ENCODE assay signal across 8 cellular contexts in the genomic region with DNA sequence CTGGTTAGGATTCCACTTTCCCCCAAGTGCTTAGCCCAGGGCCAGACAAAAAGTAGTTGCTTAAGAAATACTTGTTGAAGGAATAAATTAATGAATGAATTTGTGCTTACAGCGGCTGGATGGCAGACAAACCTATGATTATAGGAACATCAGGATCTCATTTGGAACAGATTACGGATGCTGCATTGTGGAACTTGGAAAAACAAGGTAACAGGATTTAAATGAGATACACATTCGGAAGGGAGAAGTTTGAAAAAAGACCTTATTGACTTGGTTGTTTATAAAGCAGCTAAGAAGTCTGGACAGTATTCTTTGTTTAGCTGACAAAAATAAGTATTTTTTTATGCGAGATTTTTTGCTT. TPM values are rescaled to one million over a fixed set of nuclear protein-coding genes. Genes with fewer than 3 reads are reported as not detected.
A peak's percentile ranks its signal among the peaks of the same experiment; 100 is the strongest.
DNase-seq lines count a peak whose midpoint lies in the region; ATAC-seq and TF ChIP-seq lines count a peak whose summit lies in the region.

No MANE protein-coding gene starts in this region.

- H3K4me1 ChIP-seq in lung (ENCODE audit: control insufficient read depth in 2 of 2, insufficient read depth in 2 of 2, low read length in 2 of 2) (no peaks in the 10 kb centered on the region), transverse colon (peaks cover 4 to 13% (median 8%) of the 10 kb centered on the region in 4 donors)

- no peaks in the 10 kb centered on the region for H3K27me3 ChIP-seq in lung (ENCODE audit: control insufficient read depth, insufficient read depth)
- H3K27me3 ChIP-seq in transverse colon = no peaks in the 10 kb centered on the region

- H3K4me3 ChIP-seq in astrocyte of the spinal cord (ENCODE audit: low read depth, low read length) = peak overlapping the region; percentile 95
- H3K4me3 ChIP-seq in lung = peak overlapping the region; percentile 97
- peak overlapping the region; percentile 74 to 83 (median 82) for H3K4me3 ChIP-seq in transverse colon

- 18% methylated on average over 4 of the region's 4 CpGs for whole genome bisulfite sequencing in lung, 2 donors
- 10 to 14% methylated on average over 4 of the region's 4 CpGs for WGBS in transverse colon (ENCODE audit: low coverage in 1 of 2), 2 donors

- H3K9me3 Mint-ChIP-seq in activated naive CD4-positive, alpha-beta T cell treated with anti-CD3 and anti-CD28 coated beads, Interleukin-2, amount 10 ng/mL, durations not matched to agents 7 days and 5 days = no peaks in the 10 kb centered on the region

- H3K36me3 Mint-ChIP-seq in activated naive CD4-positive, alpha-beta T cell treated with anti-CD3 and anti-CD28 coated beads, Interleukin-2, amount 10 ng/mL, durations not matched to agents 7 days and 5 days = peaks cover 32% of the 10 kb centered on the region

- no peak for ATAC-seq in lung (ENCODE audit: insufficient read depth, low FRiP score)
- no peak for ATAC-seq in HG03342 (IDR thresholded peaks at IDR 0.05; ENCODE audit: unreplicated experiment)
- ATAC-seq in HG02623 (IDR thresholded peaks at IDR 0.05; ENCODE audit: unreplicated experiment) = no peak

- CTCF ChIA-PET in activated naive CD4-positive, alpha-beta T cell treated with anti-CD3 and anti-CD28 coated beads, Interleukin-2, amount 10 ng/mL, durations not matched to agents 7 days and 5 days (lab: Charles Lee) = interaction anchor here (1.1 to 1.3 kb wide), 2 partner anchors 21 to 105 kb away, joined by 3 to 5 read pairs; partner anchors contain the start of genes ANXA5 and CCNA2

- H3K36me3 ChIP-seq in lung (ENCODE audit: control insufficient read depth in 2 of 2, insufficient read depth in 2 of 2, low read length in 2 of 2) (peaks cover 6 to 13% of the 10 kb centered on the region in 2 donors), transverse colon (peaks cover 0 to 27% (median 6%) of the 10 kb centered on the region in 4 donors)

- H3K4me3 Mint-ChIP-seq in activated naive CD4-positive, alpha-beta T cell treated with anti-CD3 and anti-CD28 coated beads, Interleukin-2, amount 10 ng/mL, durations not matched to agents 7 days and 5 days = peak overlapping the region; percentile 85

- intact Hi-C loops in transverse colon (cut with DNase I; ENCODE audit: low total_unique reads) = no loop called here

- H3K9me3 ChIP-seq in lung (ENCODE audit: control insufficient read depth in 2 of 2, insufficient read depth in 1 of 2, low read length in 1 of 2) (no peaks in the 10 kb centered on the region), transverse colon (no peaks in the 10 kb centered on the region)

- DNase-seq in activated naive CD4-positive, alpha-beta T cell treated with anti-CD3 and anti-CD28 coated beads, Interleukin-2, amount 10 ng/mL, durations not matched to agents 7 days and 5 days = no peak
- no peak for DNase-seq in activated naive CD4-positive, alpha-beta T cell treated with Interleukin-2 at 50 U/mL for 16 hours
- DNase-seq in astrocyte of the spinal cord (ENCODE audit: low read depth, low spot score) (no peak), lung (ENCODE audit: low spot score) (no peak), transverse colon (no peak), NCI-H187 treated with DMSO at 0.1 percent for 48 hours (lab: John Stamatoyannopoulos, UW) (no peak)

- in situ Hi-C loops in astrocyte of the spinal cord (cut with HindIII; ENCODE audit: low sequenced_read_pairs) (no loop called here), transverse colon (cut with MboI; ENCODE audit: low pct_ligation_motif_present in 1 of 4, low pct_unique_long_range_greater_than_20kb in 1 of 4, low sequenced_read_pairs in 3 of 4) (no loop called here)

- H3K4me1 Mint-ChIP-seq in activated naive CD4-positive, alpha-beta T cell treated with anti-CD3 and anti-CD28 coated beads, Interleukin-2, amount 10 ng/mL, durations not matched to agents 7 days and 5 days = peaks cover 51% of the 10 kb centered on the region

- H3K27ac ChIP-seq in lung (ENCODE audit: low read depth in 1 of 2, low read length in 1 of 2) (peak overlapping the region; percentile 37 to 89), transverse colon (peak overlapping the region; percentile 80 to 92 (median 90))

- peak overlapping the region; percentile 96 for H3K27ac Mint-ChIP-seq in activated naive CD4-positive, alpha-beta T cell treated with anti-CD3 and anti-CD28 coated beads, Interleukin-2, amount 10 ng/mL, durations not matched to agents 7 days and 5 days

- no peak for TF ChIP-seq EP300 in transverse colon (IDR thresholded peaks at IDR 0.05; ENCODE audit: low read depth)

- TF ChIP-seq POLR2A in transverse colon (IDR thresholded peaks at IDR 0.05) = no peak

- H3K27me3 Mint-ChIP-seq in activated naive CD4-positive, alpha-beta T cell treated with anti-CD3 and anti-CD28 coated beads, Interleukin-2, amount 10 ng/mL, durations not matched to agents 7 days and 5 days = peaks cover 4% of the 10 kb centered on the region

- TF ChIP-seq CTCF in astrocyte of the spinal cord (IDR thresholded peaks at IDR 0.05; ENCODE audit: low read depth, low read length) (no peak), lung (IDR thresholded peaks at IDR 0.05; ENCODE audit: control extremely low read depth, extremely low read depth) (no peak), transverse colon (IDR thresholded peaks at IDR 0.05) (no peak)

RNA-seq across cellular contexts. Expression of gene EXOSC9, which starts 0.6 kb away (rescaled TPM):
- 10 to 100 TPM; 15.9 to 28.8 TPM for total RNA-seq in lung
- polyA plus RNA-seq in lung = 10 to 100 TPM; 21.8 to 30.9 TPM
- total RNA-seq in transverse colon = 10 to 100 TPM; 13.2 to 35.2 (median 22.5) TPM

RNA-seq across cellular contexts. Expression of gene CCNA2, which starts 22.0 kb away (rescaled TPM):
- total RNA-seq in lung (1 to 10 TPM; 1.4 to 8.8 TPM), transverse colon (10 to 100 TPM in 1 of 4 donors, 1 to 10 TPM in 2, not detected in 1; 2.4 to 16.9 (median 3.3) TPM)
- 1 to 10 TPM; 1.5 to 2.0 TPM for polyA plus RNA-seq in lung

RNA-seq across cellular contexts. Expression of gene SMIM43, which starts 36.7 kb away (rescaled TPM):
- total RNA-seq in lung = 10 to 100 TPM in 1 of 2 donors, under 1 TPM in 1; 0.15 to 18.2 TPM
- under 1 TPM; 0.07 to 0.16 TPM for polyA plus RNA-seq in lung
- total RNA-seq in transverse colon = under 1 TPM in 1 of 4 donors, not detected in 3; 0.27 TPM
